In the genomic region with DNA sequence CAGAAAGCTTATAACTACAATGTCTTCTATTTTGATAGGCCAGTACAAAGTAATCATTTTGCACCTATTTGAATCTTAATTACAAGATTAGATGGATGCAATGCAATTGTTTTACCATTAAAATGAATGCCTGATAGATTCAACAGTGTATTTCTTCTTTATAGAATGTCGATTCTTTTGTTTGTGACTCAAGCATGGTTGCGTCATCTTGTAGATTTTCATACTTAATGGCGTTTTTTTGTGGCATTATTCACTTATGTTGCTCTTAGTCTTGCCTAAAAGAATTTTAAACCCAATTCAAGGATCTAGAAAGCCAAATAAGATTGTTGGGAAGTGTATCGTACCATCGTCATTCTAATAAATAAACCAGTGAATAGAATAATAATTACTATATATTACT, we compare ENCODE assay signal across 1 cellular context.
TF ChIP-seq lines count a peak whose summit lies in the region.

No MANE protein-coding gene starts in this region.

TF ChIP-seq in GM23338, 12 proteins besides CTCF, POLR2A, EP300 and RAD21 (continued from another document):
- TF ChIP-seq ZNF462 (CRISPR knock-in tag; IDR thresholded peaks at IDR 0.05) (no peak), ZNF331 (CRISPR knock-in tag; IDR thresholded peaks at IDR 0.05; ENCODE audit: low read depth) (no peak), POLR2AphosphoS5 (IDR thresholded peaks at IDR 0.05; ENCODE audit: low read depth) (no peak), EZH2 (IDR thresholded peaks at IDR 0.05; ENCODE audit: low read depth, unreplicated experiment) (no peak), STAT1 (IDR thresholded peaks at IDR 0.05; ENCODE audit: unreplicated experiment) (no peak), ZNF114 (CRISPR knock-in tag; IDR thresholded peaks at IDR 0.05) (no peak)
- TF ChIP-seq, protein P1, sequence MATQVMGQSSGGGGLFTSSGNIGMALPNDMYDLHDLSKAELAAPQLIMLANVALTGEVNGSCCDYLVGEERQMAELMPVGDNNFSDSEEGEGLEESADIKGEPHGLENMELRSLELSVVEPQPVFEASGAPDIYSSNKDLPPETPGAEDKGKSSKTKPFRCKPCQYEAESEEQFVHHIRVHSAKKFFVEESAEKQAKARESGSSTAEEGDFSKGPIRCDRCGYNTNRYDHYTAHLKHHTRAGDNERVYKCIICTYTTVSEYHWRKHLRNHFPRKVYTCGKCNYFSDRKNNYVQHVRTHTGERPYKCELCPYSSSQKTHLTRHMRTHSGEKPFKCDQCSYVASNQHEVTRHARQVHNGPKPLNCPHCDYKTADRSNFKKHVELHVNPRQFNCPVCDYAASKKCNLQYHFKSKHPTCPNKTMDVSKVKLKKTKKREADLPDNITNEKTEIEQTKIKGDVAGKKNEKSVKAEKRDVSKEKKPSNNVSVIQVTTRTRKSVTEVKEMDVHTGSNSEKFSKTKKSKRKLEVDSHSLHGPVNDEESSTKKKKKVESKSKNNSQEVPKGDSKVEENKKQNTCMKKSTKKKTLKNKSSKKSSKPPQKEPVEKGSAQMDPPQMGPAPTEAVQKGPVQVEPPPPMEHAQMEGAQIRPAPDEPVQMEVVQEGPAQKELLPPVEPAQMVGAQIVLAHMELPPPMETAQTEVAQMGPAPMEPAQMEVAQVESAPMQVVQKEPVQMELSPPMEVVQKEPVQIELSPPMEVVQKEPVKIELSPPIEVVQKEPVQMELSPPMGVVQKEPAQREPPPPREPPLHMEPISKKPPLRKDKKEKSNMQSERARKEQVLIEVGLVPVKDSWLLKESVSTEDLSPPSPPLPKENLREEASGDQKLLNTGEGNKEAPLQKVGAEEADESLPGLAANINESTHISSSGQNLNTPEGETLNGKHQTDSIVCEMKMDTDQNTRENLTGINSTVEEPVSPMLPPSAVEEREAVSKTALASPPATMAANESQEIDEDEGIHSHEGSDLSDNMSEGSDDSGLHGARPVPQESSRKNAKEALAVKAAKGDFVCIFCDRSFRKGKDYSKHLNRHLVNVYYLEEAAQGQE (IDR thresholded peaks at IDR 0.05; ENCODE audit: unreplicated experiment), result no peak
TF ChIP-seq in GM23338: peak in this region for 0.
